In genomic region chr19:40519352-40520322, GRCh38 we compare ENCODE assay signal across 12 cellular contexts. TPM values are rescaled to one million over a fixed set of nuclear protein-coding genes. Genes with fewer than 3 reads are reported as not detected.
DNase-seq lines count a peak whose midpoint lies in the region; TF ChIP-seq lines count a peak whose summit lies in the region.
"Had no signal": no experiment of that assay in that cellular context is flagged by ENCODE, and none has a peak within 500 bp of the region (broad histone marks: within the 10 kb centered on the region; RNA-seq: fewer than 3 reads in every experiment).

No MANE protein-coding gene starts in this region.

- peak overlapping the region; percentile 35 for H2AFZ ChIP-seq in neuronal stem cell (ENCODE audit: low read length)

- no peak overlapping the region for H2BK5ac ChIP-seq in neuronal stem cell (ENCODE audit: low read length)

- no peaks in the 10 kb centered on the region for H3K36me3 ChIP-seq in endodermal cell (ENCODE audit: control insufficient read depth, insufficient read depth, low read length)
- H3K36me3 ChIP-seq in neuronal stem cell (replicated peaks in 1 of 2; ENCODE audit: control insufficient read depth in 2 of 2, insufficient read depth in 2 of 2, low read length in 2 of 2) = no peaks in the 10 kb centered on the region
- H3K36me3 ChIP-seq: pancreas had no signal

- peak overlapping the region; percentile 46 for H3K23ac ChIP-seq in neuronal stem cell (ENCODE audit: low read depth, low read length, poor library complexity)

- H3K4me2 ChIP-seq in neuronal stem cell (ENCODE audit: insufficient read depth, low read length, poor library complexity, severe bottlenecking) = peak overlapping the region; percentile 31

- peak; percentile 55 for TF ChIP-seq CTCF in endodermal cell (conservative IDR thresholded peaks at IDR 0.05)

- H4K8ac ChIP-seq in neuronal stem cell (ENCODE audit: low read depth, low read length) = no peak overlapping the region

- no peaks in the 10 kb centered on the region for H3K4me1 Mint-ChIP-seq in endodermal cell

- H2AK5ac ChIP-seq in neuronal stem cell (ENCODE audit: low read depth, low read length) = no peak overlapping the region

- no peak overlapping the region for H3K4me3 Mint-ChIP-seq in endodermal cell

- DNase-seq in DMS53 (lab: John Stamatoyannopoulos, UW) = peak; percentile 81
- no peak for DNase-seq in DMS53 treated with DMSO at 0.1 percent for 48 hours (lab: John Stamatoyannopoulos, UW; ENCODE audit: unreplicated experiment)
- peak; percentile 2 for DNase-seq in NCI-H1105 (lab: John Stamatoyannopoulos, UW)
- peak; percentile 81 for DNase-seq in endodermal cell
- DNase-seq in neuronal stem cell (ENCODE audit: low spot score) = no peak
- DNase-seq in activated effector memory CD4-positive, alpha-beta T cell treated with anti-CD3 and anti-CD28 coated beads, Interleukin-2, amount 50 U/mL, for 16 hours = no peak
- no peak for DNase-seq in cerebellum (ENCODE audit: low spot score)
- DNase-seq in OCI-M2 (lab: John Stamatoyannopoulos, UW; ENCODE audit: unreplicated experiment) = no peak
- DNase-seq: 8988T; activated naive CD4-positive, alpha-beta T cell treated with anti-CD3 and anti-CD28 coated beads, Interleukin-2, amount 50 U/mL, for 16 hours; T-helper 1 cell had no signal

- WGBS in endodermal cell (ENCODE audit: insufficient coverage in 1 of 2, insufficient read length in 1 of 2), 2 experiments = 25 to 31% methylated on average over 36 to 91 of the region's 91 CpGs
- WGBS in neuronal stem cell (ENCODE audit: extremely low coverage in 2 of 2, insufficient read length in 2 of 2, insufficient replicate concordance in 1 of 2), 2 donors = no CpG with 5 or more reads among the region's 91 CpGs

- H4K91ac ChIP-seq in neuronal stem cell (ENCODE audit: low read depth, low read length, poor library complexity) = no peak overlapping the region

- H3K4me1 ChIP-seq in endodermal cell (ENCODE audit: control insufficient read depth, insufficient read depth, low read length) (no peaks in the 10 kb centered on the region), neuronal stem cell (ENCODE audit: control insufficient read depth in 2 of 2, insufficient read depth in 1 of 2, low read depth in 1 of 2, low read length in 2 of 2) (peaks cover 0 to 2% of the 10 kb centered on the region in 2 donors)
- H3K4me1 ChIP-seq: pancreas had no signal

- H2BK120ac ChIP-seq in neuronal stem cell (ENCODE audit: low read depth, low read length) = no peak overlapping the region

- H3K27me3 ChIP-seq in endodermal cell (ENCODE audit: control insufficient read depth, insufficient read depth, low read length, poor library complexity, severe bottlenecking) (peaks cover 70% of the 10 kb centered on the region), neuronal stem cell (ENCODE audit: control insufficient read depth in 3 of 3, insufficient read depth in 3 of 3, low read depth in 1 of 3, low read length in 3 of 3) (peaks cover 8 to 46% (median 38%) of the 10 kb centered on the region in 3 experiments)
- H3K27me3 ChIP-seq: pancreas had no signal

- peaks cover 12% of the 10 kb centered on the region for H3K9me3 Mint-ChIP-seq in endodermal cell

- peaks cover 75% of the 10 kb centered on the region for H3K27me3 Mint-ChIP-seq in endodermal cell (ENCODE audit: insufficient read depth)

- H3K14ac ChIP-seq in neuronal stem cell (ENCODE audit: low read length) = no peak overlapping the region

- no peak overlapping the region for H2BK15ac ChIP-seq in neuronal stem cell (ENCODE audit: low read length)

- H3K27ac ChIP-seq in endodermal cell (ENCODE audit: low read depth, low read length) (no peak overlapping the region), neuronal stem cell (replicated peaks; ENCODE audit: low read length) (no peak overlapping the region)
- H3K27ac ChIP-seq: pancreas had no signal

- no peak overlapping the region for H3K4me3 ChIP-seq in endodermal cell (ENCODE audit: low read length)
- H3K4me3 ChIP-seq in neuronal stem cell (ENCODE audit: low read length in 2 of 2) = no peak overlapping the region
- H3K4me3 ChIP-seq: pancreas had no signal

- no peaks in the 10 kb centered on the region for H3K9me3 ChIP-seq in endodermal cell (ENCODE audit: control insufficient read depth, low read length)
- peaks cover 2 to 5% of the 10 kb centered on the region in 2 donors for H3K9me3 ChIP-seq in neuronal stem cell (replicated peaks in 1 of 2; ENCODE audit: control insufficient read depth in 2 of 2, insufficient read depth in 1 of 2, low read depth in 1 of 2, low read length in 2 of 2)
- H3K9me3 ChIP-seq: pancreas had no signal

- H2BK12ac ChIP-seq in neuronal stem cell (ENCODE audit: low read length) = peak overlapping the region; percentile 86

- H3K18ac ChIP-seq in neuronal stem cell (ENCODE audit: low read length) = peak overlapping the region; percentile 30

- H3K9ac ChIP-seq in endodermal cell (ENCODE audit: extremely low read depth, low read length, poor library complexity, severe bottlenecking) (no peak overlapping the region), neuronal stem cell (ENCODE audit: low read depth, low read length, poor library complexity) (no peak overlapping the region)

- no peaks in the 10 kb centered on the region for H3K79me1 ChIP-seq in neuronal stem cell (ENCODE audit: low read depth, low read length)

- no peak overlapping the region for H3K27ac Mint-ChIP-seq in endodermal cell

- H3K36me3 Mint-ChIP-seq in endodermal cell (ENCODE audit: low read depth) = peaks cover 2% of the 10 kb centered on the region

- H3K4ac ChIP-seq in neuronal stem cell (ENCODE audit: low read length) = no peak overlapping the region

RNA-seq across cellular contexts. Expression of gene SPTBN4, which starts 52.8 kb away (rescaled TPM):
- total RNA-seq in endodermal cell (1 to 10 TPM in 1 of 2 donors, under 1 TPM in 1; 0.79 to 2.0 TPM), cerebellum (22.5 TPM)
- 1.8 TPM for polyA plus RNA-seq in endodermal cell (2013, experiment 1 of 2)
- 1.9 TPM for polyA plus RNA-seq in endodermal cell (2013, experiment 2 of 2)
- polyA plus RNA-seq in neuronal stem cell (2013, experiment 1 of 2) = 1.4 TPM
- polyA plus RNA-seq in neuronal stem cell (2013, experiment 2 of 2) = 2.0 TPM

RNA-seq across cellular contexts. Expression of gene BLVRB, which starts 54.1 kb away (rescaled TPM):
- total RNA-seq in endodermal cell (10 to 100 TPM; 24.7 to 41.0 TPM), cerebellum (12.0 TPM)
- 18.1 TPM for polyA plus RNA-seq in endodermal cell (2013, experiment 1 of 2)
- 18.8 TPM for polyA plus RNA-seq in endodermal cell (2013, experiment 2 of 2)
- polyA plus RNA-seq in neuronal stem cell (2013, experiment 1 of 2) = 25.7 TPM
- 25.5 TPM for polyA plus RNA-seq in neuronal stem cell (2013, experiment 2 of 2)

RNA-seq across cellular contexts. Expression of gene SHKBP1, which starts 57.0 kb away (rescaled TPM):
- total RNA-seq in endodermal cell (100 to 1,000 TPM; 110 TPM), cerebellum (3.3 TPM)
- 90.9 TPM for polyA plus RNA-seq in endodermal cell (2013, experiment 1 of 2)
- 81.4 TPM for polyA plus RNA-seq in endodermal cell (2013, experiment 2 of 2)
- polyA plus RNA-seq in neuronal stem cell (2013, experiment 1 of 2) = 71.5 TPM
- 74.4 TPM for polyA plus RNA-seq in neuronal stem cell (2013, experiment 2 of 2)

Comparison
In these comparisons a context has a peak if more than half of its experiments do, and no peak if none do; other contexts are left out.
1. DNase-seq: peak in DMS53 (single experiment), NCI-H1105 (single experiment) and endodermal cell (single experiment); none in DMS53 treated with DMSO at 0.1 percent for 48 hours (single experiment), neuronal stem cell (single experiment), activated effector memory CD4-positive, alpha-beta T cell treated with anti-CD3 and anti-CD28 coated beads, Interleukin-2, amount 50 U/mL, for 16 hours (single experiment), cerebellum (single experiment) and OCI-M2 (single experiment).
2. RNA of gene SHKBP1, which starts 57.0 kb away (total RNA-seq): 110 TPM in endodermal cell; 3.3 TPM in cerebellum (single experiment); every median in the first group is over 10 times any median in the second.